24 cellular contexts compared by ENCODE assay signal in the genomic region with DNA sequence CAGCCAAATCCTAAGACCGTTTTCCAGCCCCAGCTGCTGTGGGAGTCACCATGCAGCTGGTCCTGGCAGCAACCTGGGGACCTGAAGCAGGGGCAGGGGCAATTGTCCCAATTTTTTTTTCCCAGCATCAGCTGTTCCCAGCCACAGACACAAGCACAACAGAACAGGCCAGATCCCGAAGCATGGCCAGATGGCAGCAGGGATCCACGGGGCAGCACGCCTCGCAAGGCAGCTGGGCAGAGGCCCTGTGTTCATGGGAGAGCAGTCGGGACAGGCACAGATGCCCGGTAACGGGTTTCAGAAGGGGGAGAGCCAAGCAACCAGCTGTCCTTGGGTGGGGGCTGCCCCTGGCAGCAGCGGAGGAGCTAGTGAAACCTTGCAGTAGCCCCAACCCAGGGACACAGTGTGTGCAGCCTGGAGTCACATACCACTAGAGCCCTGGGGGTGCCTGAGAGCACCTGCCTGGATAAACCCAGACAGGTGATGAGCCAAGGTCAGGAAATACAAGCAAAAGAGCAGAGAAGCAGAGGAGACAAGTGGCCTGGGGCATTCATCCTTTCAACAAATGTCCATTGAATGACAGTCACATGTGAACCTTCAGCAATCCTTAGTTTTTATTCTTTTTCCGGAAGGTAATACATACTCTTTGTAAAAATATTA. TPM values are rescaled to one million over a fixed set of nuclear protein-coding genes. Genes with fewer than 3 reads are reported as not detected.
A peak's percentile ranks its signal among the peaks of the same experiment; 100 is the strongest.
DNase-seq lines count a peak whose midpoint lies in the region; TF ChIP-seq lines count a peak whose summit lies in the region.
"Had no signal": no experiment of that assay in that cellular context is flagged by ENCODE, and none has a peak within 500 bp of the region (broad histone marks: within the 10 kb centered on the region; RNA-seq: fewer than 3 reads in every experiment).

No MANE protein-coding gene starts in this region.

- H3K4me2 ChIP-seq in osteoblast (ENCODE audit: insufficient read depth, low read length): no peak overlapping the region
- H3K4me2 ChIP-seq: BLaER1 treated with 17β-estradiol and CSF1 and Interleukin-3, amounts not matched to agents 10 nM and 100 nM; smooth muscle cell had no signal

- no peaks in the 10 kb centered on the region for H4K20me1 ChIP-seq in osteoblast (ENCODE audit: insufficient read depth, low read length)
- H4K20me1 ChIP-seq: BLaER1 treated with 17β-estradiol and CSF1 and Interleukin-3, amounts not matched to agents 10 nM and 100 nM had no signal

- peak overlapping the region in 3 of 5 experiments; percentile 38 to 87 (median 39) for H3K27ac Mint-ChIP-seq in brain
- H3K27ac Mint-ChIP-seq: activated CD8-positive, alpha-beta memory T cell treated with anti-CD3 and anti-CD28 coated beads, Interleukin-2, amount 10 ng/mL, durations not matched to agents 7 days and 5 days; WTC11 had no signal

- H3K4me1 Mint-ChIP-seq in brain: peaks cover 7% of the 10 kb centered on the region
- H3K4me1 Mint-ChIP-seq: activated CD8-positive, alpha-beta memory T cell treated with anti-CD3 and anti-CD28 coated beads, Interleukin-2, amount 10 ng/mL, durations not matched to agents 7 days and 5 days; WTC11 had no signal

- no peaks in the 10 kb centered on the region for H3K27me3 ChIP-seq in osteoblast (ENCODE audit: insufficient read depth, low read length)
- H3K27me3 ChIP-seq: BLaER1 treated with 17β-estradiol and CSF1 and Interleukin-3, amounts not matched to agents 10 nM and 100 nM; gastroesophageal sphincter had no signal

- peaks cover 7% of the 10 kb centered on the region for H3K27me3 Mint-ChIP-seq in brain

- no peak overlapping the region for H3K27ac ChIP-seq in osteoblast (ENCODE audit: low read depth, low read length)
- H3K27ac ChIP-seq: BLaER1 treated with 17β-estradiol and CSF1 and Interleukin-3, amounts not matched to agents 10 nM and 100 nM had no signal

- no peak overlapping the region for H3K4me3 ChIP-seq in osteoblast (ENCODE audit: insufficient read depth, low read length)
- H3K4me3 ChIP-seq: BLaER1 treated with 17β-estradiol and CSF1 and Interleukin-3, amounts not matched to agents 10 nM and 100 nM; gastroesophageal sphincter; lung; smooth muscle cell had no signal

- DNase-seq in DMS 273 (lab: John Stamatoyannopoulos, UW; ENCODE audit: unreplicated experiment) (peak; percentile 95), NCI-H1694 treated with DMSO at 0.1 percent for 48 hours (lab: John Stamatoyannopoulos, UW) (peak; percentile 65), osteoblast (ENCODE audit: insufficient read length, low spot score, missing footprints) (peak; percentile 63), SIG-M5 (lab: John Stamatoyannopoulos, UW) (no peak), T-helper 2 cell (no peak), GF-D8 (lab: John Stamatoyannopoulos, UW) (no peak), iPS-NIHi7 (ENCODE audit: extremely low spot score) (no peak)
- DNase-seq: ACHN; activated CD4-positive, alpha-beta T cell treated with anti-CD3 and anti-CD28 coated beads, Interleukin-2, amount 50 U/mL, for 1 hour; activated CD8-positive, alpha-beta memory T cell treated with anti-CD3 and anti-CD28 coated beads, Interleukin-2, amount 10 ng/mL, durations not matched to agents 7 days and 5 days; activated naive CD4-positive, alpha-beta T cell treated with anti-CD3 and anti-CD28 coated beads, Interleukin-2, amount 50 U/mL, for 16 hours; Calu3; dermis blood vessel endothelial cell; IMR-90; NCI-H1105 treated with DMSO at 0.1 percent for 48 hours; NCI-H526; T-helper 9 cell had no signal

- H3K36me3 Mint-ChIP-seq in brain: peaks cover 5% of the 10 kb centered on the region
- H3K36me3 Mint-ChIP-seq: activated CD8-positive, alpha-beta memory T cell treated with anti-CD3 and anti-CD28 coated beads, Interleukin-2, amount 10 ng/mL, durations not matched to agents 7 days and 5 days; WTC11 had no signal

- no peaks in the 10 kb centered on the region for H3K9me3 ChIP-seq in osteoblast (ENCODE audit: low read depth, low read length)
- H3K9me3 ChIP-seq: BLaER1 treated with 17β-estradiol and CSF1 and Interleukin-3, amounts not matched to agents 10 nM and 100 nM; gastroesophageal sphincter had no signal

- H2AFZ ChIP-seq in osteoblast (ENCODE audit: low read length): no peak overlapping the region

- H3K36me3 ChIP-seq in osteoblast (ENCODE audit: insufficient read depth, low read length): no peaks in the 10 kb centered on the region
- H3K36me3 ChIP-seq: BLaER1 treated with 17β-estradiol and CSF1 and Interleukin-3, amounts not matched to agents 10 nM and 100 nM; gastroesophageal sphincter had no signal

- H3K9me3 Mint-ChIP-seq in brain: peaks cover 0 to 19% (median 5%) of the 10 kb centered on the region in 5 experiments
- H3K9me3 Mint-ChIP-seq: WTC11 had no signal

- no peak overlapping the region for H3K4me3 Mint-ChIP-seq in brain
- H3K4me3 Mint-ChIP-seq: activated CD8-positive, alpha-beta memory T cell treated with anti-CD3 and anti-CD28 coated beads, Interleukin-2, amount 10 ng/mL, durations not matched to agents 7 days and 5 days; WTC11 had no signal

- TF ChIP-seq CTCF in brain (conservative IDR thresholded peaks at IDR 0.05) (no peak), osteoblast (IDR thresholded peaks at IDR 0.05; ENCODE audit: extremely low read depth, low read depth, low read length) (no peak)

- H3K79me2 ChIP-seq in osteoblast (ENCODE audit: insufficient read depth, low read length): no peaks in the 10 kb centered on the region

- no peaks in the 10 kb centered on the region for H3K4me1 ChIP-seq in osteoblast (ENCODE audit: insufficient read depth, low read length)

RNA-seq across cellular contexts. Expression of gene CELA2B, which starts 5.9 kb away (rescaled TPM):
- polyA plus RNA-seq in brain (ENCODE audit: insufficient read depth, low read depth, low replicate concordance): not detected
- total RNA-seq in osteoblast: 0.36 TPM in 1 of 2 replicates, not detected in the other
- total RNA-seq: activated CD8-positive, alpha-beta memory T cell treated with anti-CD3 and anti-CD28 coated beads, Interleukin-2, amount 10 ng/mL, durations not matched to agents 7 days and 5 days; Calu3; dermis blood vessel endothelial cell; gastroesophageal sphincter; IMR-90; RPMI7951; smooth muscle cell; WTC11 had no signal
- polyA plus RNA-seq: IMR-90, lung, smooth muscle cell had no signal

RNA-seq across cellular contexts. Expression of gene CELA2A, which starts 13.4 kb away (rescaled TPM):
- not detected for polyA plus RNA-seq in brain (ENCODE audit: insufficient read depth, low read depth, low replicate concordance)
- not detected in 2 replicates for total RNA-seq in osteoblast
- total RNA-seq: activated CD8-positive, alpha-beta memory T cell treated with anti-CD3 and anti-CD28 coated beads, Interleukin-2, amount 10 ng/mL, durations not matched to agents 7 days and 5 days; Calu3; dermis blood vessel endothelial cell; gastroesophageal sphincter; IMR-90; RPMI7951 had no signal
- polyA plus RNA-seq: IMR-90, smooth muscle cell had no signal

RNA-seq across cellular contexts. Expression of gene CTRC, which starts 31.7 kb away (rescaled TPM):
- polyA plus RNA-seq in brain (ENCODE audit: insufficient read depth, low read depth, low replicate concordance): not detected
- not detected in 2 replicates for total RNA-seq in osteoblast
- total RNA-seq: Calu3, dermis blood vessel endothelial cell, gastroesophageal sphincter, IMR-90, smooth muscle cell had no signal
- polyA plus RNA-seq: IMR-90 had no signal

RNA-seq across cellular contexts. Expression of gene CASP9, which starts 54.0 kb away (rescaled TPM):
- 17.1 TPM for polyA plus RNA-seq in brain (ENCODE audit: insufficient read depth, low read depth, low replicate concordance)
- total RNA-seq in osteoblast: 10.0 and 10.9 TPM in 2 replicates

RNA-seq across cellular contexts. Expression of gene DNAJC16, which starts 56.7 kb away (rescaled TPM):
- 6.0 TPM for polyA plus RNA-seq in brain (ENCODE audit: insufficient read depth, low read depth, low replicate concordance)
- 19.2 and 22.4 TPM in 2 replicates for total RNA-seq in osteoblast

Comparison
In these comparisons a context has a peak if more than half of its experiments do, and no peak if none do; other contexts are left out.
1. DNase-seq: peak in DMS 273 (single experiment), NCI-H1694 treated with DMSO at 0.1 percent for 48 hours (single experiment) and osteoblast (single experiment); none in SIG-M5 (single experiment), T-helper 2 cell (0 of 5), GF-D8 (single experiment) and iPS-NIHi7 (single experiment).